19 cellular contexts compared by ENCODE assay signal in genomic region chr11:10480760-10481159, GRCh38. TPM values are rescaled to one million over a fixed set of nuclear protein-coding genes. Genes with fewer than 3 reads are reported as not detected.
DNase-seq lines count a peak whose midpoint lies in the region; ATAC-seq and TF ChIP-seq lines count a peak whose summit lies in the region.
"Had no signal": no experiment of that assay in that cellular context is flagged by ENCODE, and none has a peak within 500 bp of the region (broad histone marks: within the 10 kb centered on the region; RNA-seq: fewer than 3 reads in every experiment).

No MANE protein-coding gene starts in this region.

- no peak overlapping the region for H2AFZ ChIP-seq in SK-N-SH (ENCODE audit: low read depth)

- H3K36me3 ChIP-seq in SK-N-SH (replicated peaks in 1 of 2; ENCODE audit: control insufficient read depth in 1 of 2, insufficient read depth in 2 of 2, low read length in 1 of 2) (no peaks in the 10 kb centered on the region), gastrocnemius medialis (peaks cover 0 to 75% of the 10 kb centered on the region in 2 donors)

- no peaks in the 10 kb centered on the region for H3K79me2 ChIP-seq in SK-N-SH (ENCODE audit: insufficient read depth)

- CTCF ChIA-PET in SK-N-SH (lab: Yijun Ruan, JAX) = interaction anchor here (0.7 to 1.4 kb wide), 2 partner anchors 9 to 11 kb away, joined by 3 read pairs; no protein-coding TSS in a partner anchor

- intact Hi-C loops in gastrocnemius medialis (cut with DNase I; ENCODE audit: low total_unique reads) = no loop called here

- H3K9me3 ChIP-seq in SK-N-SH = no peaks in the 10 kb centered on the region
- no peaks in the 10 kb centered on the region for H3K9me3 ChIP-seq in gastrocnemius medialis

- H3K27me3 ChIP-seq in SK-N-SH (ENCODE audit: insufficient read depth) = no peaks in the 10 kb centered on the region
- H3K27me3 ChIP-seq in gastrocnemius medialis = no peaks in the 10 kb centered on the region

- TF ChIP-seq RAD21 in SK-N-SH (IDR thresholded peaks at IDR 0.05; ENCODE audit: low read length) = peak; percentile 17; the same call in 1 of the 2 replicates

- H3K27ac ChIP-seq in SK-N-SH (ENCODE audit: low read depth in 2 of 2, low read length in 1 of 2) = no peak overlapping the region; a peak in 1 of 4 replicates
- peak overlapping the region; percentile 53 for H3K27ac ChIP-seq in angular gyrus (ENCODE audit: low read depth, low read length)
- peak overlapping the region in 3 of 4 donors; percentile 27 to 48 (median 41) for H3K27ac ChIP-seq in gastrocnemius medialis
- H3K27ac ChIP-seq: 22Rv1, RWPE1 had no signal

- no peak for TF ChIP-seq POLR2A in gastrocnemius medialis (IDR thresholded peaks at IDR 0.05)

- TF ChIP-seq CTCF in SK-N-SH (IDR thresholded peaks at IDR 0.05) (no peak), gastrocnemius medialis (IDR thresholded peaks at IDR 0.05 in 4 of 5, conservative IDR thresholded peaks at IDR 0.05 in 1 of 5) (no peak)

- no peaks in the 10 kb centered on the region for H3F3A ChIP-seq in SK-N-SH (replicated peaks; ENCODE audit: insufficient read depth)

- in situ Hi-C loops in G401 (cut with HindIII; ENCODE audit: low sequenced_read_pairs) = no loop called here
- in situ Hi-C loops in gastrocnemius medialis (cut with MboI; ENCODE audit: low sequenced_read_pairs in 4 of 4) = no loop called here

- H3K4me1 ChIP-seq in SK-N-SH (ENCODE audit: control insufficient read depth in 1 of 2, insufficient read depth in 2 of 2, low read depth in 1 of 2, low read length in 1 of 2) = peaks cover 0 to 13% of the 10 kb centered on the region in 2 experiments; a peak in 1 of 4 replicates
- peaks cover 13 to 42% of the 10 kb centered on the region in 2 donors for H3K4me1 ChIP-seq in gastrocnemius medialis

- WGBS in SK-N-SH (ENCODE audit: low lambda C conversion rate) = 60% methylated on average over 2 of the region's 2 CpGs

- DNase-seq in SK-N-SH (peak; percentile 51), G401 (ENCODE audit: low spot score) (peak; percentile 8), gastrocnemius medialis (no peak)
- no peak for DNase-seq in activated CD4-positive, alpha-beta T cell treated with anti-CD3 and anti-CD28 coated beads, Interleukin-2, amount 50 U/mL, for 1 hour
- DNase-seq: ACHN; DMS53; GF-D8; Kasumi-1; NCI-H187; NCI-H510A; NCI-H774; NK-92 treated with Interleukin-12 subunit alpha and Interleukin-12 subunit beta, amount 100 ng/mL, for 24 hours; SIG-M5 had no signal

- H3K4me3 ChIP-seq in SK-N-SH (ENCODE audit: low read depth in 2 of 2, low read length in 1 of 2) = no peak overlapping the region
- H3K4me3 ChIP-seq in gastrocnemius medialis = no peak overlapping the region

- H3K9ac ChIP-seq in SK-N-SH = no peak overlapping the region

- ATAC-seq in SK-N-SH treated with all-trans-retinoic acid at 6 μM for 48 hours (no peak; the same call in 2 of the 3 replicates), gastrocnemius medialis (no peak), GM19023 (IDR thresholded peaks at IDR 0.05; ENCODE audit: unreplicated experiment) (no peak), HG02885 (IDR thresholded peaks at IDR 0.05; ENCODE audit: poor library complexity, unreplicated experiment) (no peak)

- H3K4me2 ChIP-seq in SK-N-SH = no peak overlapping the region

- POLR2A ChIA-PET in SK-N-SH (lab: Yijun Ruan, JAX) = no interaction called here

- peak in 1 of 2 experiments; percentile 21; a peak in 1 of 4 replicates for TF ChIP-seq EP300 in SK-N-SH (IDR thresholded peaks at IDR 0.05; ENCODE audit: borderline replicate concordance in 1 of 2, low read depth in 1 of 2, low read length in 1 of 2)

- no peaks in the 10 kb centered on the region for H4K20me1 ChIP-seq in SK-N-SH (ENCODE audit: insufficient read depth)

- H3K9me2 ChIP-seq in SK-N-SH = no peaks in the 10 kb centered on the region

TF ChIP-seq in SK-N-SH, 30 proteins besides CTCF, POLR2A, EP300 and RAD21:
- TF ChIP-seq GATA2 (CRISPR knock-in tag; IDR thresholded peaks at IDR 0.05) (peak; percentile 54), RCOR1 (IDR thresholded peaks at IDR 0.05; ENCODE audit: low read length) (0 out of 2 replicates have a peak, but pooled peaks have one; percentile 10), FOXJ3 (CRISPR knock-in tag; IDR thresholded peaks at IDR 0.05) (no peak)

TF ChIP-seq in SK-N-SH treated with all-trans-retinoic acid at 6 μM for 48 hours, 23 proteins besides CTCF, POLR2A, EP300 and RAD21:
- TF ChIP-seq ZNF70 (CRISPR knock-in tag; IDR thresholded peaks at IDR 0.05) (no peak), OSR1 (CRISPR knock-in tag; IDR thresholded peaks at IDR 0.05) (no peak), TOX (CRISPR knock-in tag; IDR thresholded peaks at IDR 0.05; ENCODE audit: borderline replicate concordance) (no peak), ISL1 (CRISPR knock-in tag; IDR thresholded peaks at IDR 0.05) (no peak)

RNA-seq across cellular contexts. Expression of gene AMPD3, which starts 25.7 kb away (rescaled TPM):
- 1.7 and 2.1 TPM in 2 replicates for polyA plus RNA-seq in SK-N-SH (2012; rRNA removed)
- polyA plus RNA-seq in SK-N-SH (2012; cell fraction: cytosol; rRNA removed) = 1.1 and 1.6 TPM in 2 replicates
- 4.1 and 4.6 TPM in 2 replicates for polyA plus RNA-seq in SK-N-SH (2012; cell fraction: nucleus; rRNA removed)
- 0.54 and 1.8 TPM in 2 replicates for total RNA-seq in G401 (2014; rRNA removed; shearing (Covaris generic))
- 100 to 1,000 TPM; 104 to 185 (median 112) TPM for total RNA-seq in gastrocnemius medialis

Comparison
In these comparisons a context has a peak if more than half of its experiments do, and no peak if none do; other contexts are left out.
1. DNase-seq: peak in SK-N-SH (single experiment) and G401 (single experiment); none in gastrocnemius medialis (0 of 2) and activated CD4-positive, alpha-beta T cell treated with anti-CD3 and anti-CD28 coated beads, Interleukin-2, amount 50 U/mL, for 1 hour (single experiment).
2. H3K27ac ChIP-seq: peak in angular gyrus (single experiment) and gastrocnemius medialis (3 of 4); none in SK-N-SH (0 of 2).
3. RNA of gene AMPD3, which starts 25.7 kb away (total RNA-seq): 104 to 185 TPM in gastrocnemius medialis; 0.54 to 1.8 TPM in G401; every median in the first group is over 10 times any median in the second.